10 cellular contexts compared by ENCODE assay signal in the genomic region with DNA sequence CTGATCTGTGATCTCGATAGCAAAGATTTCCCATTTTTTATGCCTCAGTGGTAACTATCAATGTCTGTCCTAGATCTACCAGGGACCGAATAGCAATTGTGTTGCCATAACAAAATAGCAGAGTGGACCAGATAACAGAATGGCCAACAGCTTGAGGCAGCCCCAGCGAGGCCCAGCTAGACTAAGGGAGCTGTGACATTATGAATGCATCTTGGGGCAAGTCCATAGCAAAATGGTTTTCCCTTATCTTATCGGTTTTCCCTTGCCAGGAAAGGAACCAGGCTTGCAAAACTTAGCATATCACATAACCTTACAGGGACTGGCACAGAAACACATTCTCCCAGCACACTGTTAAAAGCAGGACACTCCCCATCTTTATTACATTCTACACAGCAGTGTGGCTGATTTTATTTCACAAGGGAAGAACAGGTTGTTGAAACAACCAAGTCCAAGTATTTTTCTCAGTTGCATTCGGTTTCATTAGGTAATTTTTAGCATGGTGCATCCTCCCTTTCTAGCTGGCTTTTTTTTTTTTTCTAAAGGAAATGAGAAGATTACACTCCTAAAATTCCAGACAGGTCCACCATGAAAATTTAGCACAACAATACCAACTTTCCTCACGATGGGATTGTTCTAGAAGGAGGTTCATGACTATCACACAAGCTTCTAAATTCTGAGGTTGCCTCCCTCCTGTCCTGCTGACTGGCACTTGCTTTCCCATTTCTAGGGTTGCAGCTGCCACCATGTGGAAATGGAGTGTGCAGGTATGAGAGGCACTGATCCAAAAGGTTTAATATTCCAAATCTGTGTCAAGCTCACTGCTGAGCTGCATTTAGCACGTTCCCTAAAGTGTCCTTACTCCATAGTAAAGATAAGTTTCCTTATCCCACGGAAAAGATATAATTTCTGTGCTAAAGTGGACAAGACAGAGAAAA.
DNase-seq lines count a peak whose midpoint lies in the region; ATAC-seq, FAIRE-seq and TF ChIP-seq lines count a peak whose summit lies in the region.
"Had no signal": no experiment of that assay in that cellular context is flagged by ENCODE, and none has a peak within 500 bp of the region (broad histone marks: within the 10 kb centered on the region; RNA-seq: fewer than 3 reads in every experiment).

No MANE protein-coding gene starts in this region.

- TF ChIP-seq CTCF in A549 (IDR thresholded peaks at IDR 0.05) (peak; percentile 60), GM13977 (IDR thresholded peaks at IDR 0.05; ENCODE audit: extremely low read depth, insufficient read depth, missing control alignments) (peak; percentile 42), LNCAP (IDR thresholded peaks at IDR 0.05) (peak; percentile 63), epithelial cell of proximal tubule (conservative IDR thresholded peaks at IDR 0.05; ENCODE audit: low read depth, low read length) (peak; percentile 73), prostate gland (IDR thresholded peaks at IDR 0.05) (no peak)

- TF ChIP-seq EP300 in A549 (IDR thresholded peaks at IDR 0.05), result no peak

- CTCF ChIA-PET in A549 (lab: Yijun Ruan, JAX), result interaction anchor here (0.6 to 12.6 kb wide), 25 partner anchors 9 to 669 kb away, joined by 3 to 102 read pairs (median 4); no protein-coding TSS in a partner anchor

- in situ Hi-C loops in GM13977 (cut with MboI; ENCODE audit: low pct_unique_long_range_greater_than_20kb, low sequenced_read_pairs, unreplicated experiment), result loop anchor here (25.0 kb wide), 1 partner anchor 200 kb away; no protein-coding TSS in a partner anchor

- peaks cover 11% of the 10 kb centered on the region for H3K4me1 Mint-ChIP-seq in activated CD4-positive, alpha-beta T cell treated with anti-CD3 and anti-CD28 coated beads, Interleukin-2, amount 10 ng/mL, durations not matched to agents 24 days and 14 days

- peak; percentile 78 to 81 for TF ChIP-seq RAD21 in A549 (conservative IDR thresholded peaks at IDR 0.05 in 1 of 2, IDR thresholded peaks at IDR 0.05 in 1 of 2)

- DNase-seq in A549 (ENCODE audit: low read depth in 1 of 2, low spot score in 1 of 2) (peak; percentile 11 to 49), GM13977 (ENCODE audit: low spot score) (no peak), epithelial cell of proximal tubule (ENCODE audit: low read depth) (no peak), prostate gland (ENCODE audit: low spot score) (no peak), GM03348 (ENCODE audit: low spot score) (no peak)
- no peak for DNase-seq in activated CD4-positive, alpha-beta T cell treated with anti-CD3 and anti-CD28 coated beads, Interleukin-2, amount 10 ng/mL, durations not matched to agents 24 days and 14 days

- no peak overlapping the region for H3K4me3 ChIP-seq in A549
- no peak overlapping the region for H3K4me3 ChIP-seq in epithelial cell of proximal tubule (ENCODE audit: low read depth, low read length)
- H3K4me3 ChIP-seq in prostate gland, result no peak overlapping the region
- H3K4me3 ChIP-seq: vagina had no signal

- ATAC-seq in A549 (peak; percentile 69 to 80; a peak in 4 of 6 replicates), HG02571 (IDR thresholded peaks at IDR 0.05; ENCODE audit: unreplicated experiment) (no peak)

- no peak overlapping the region for H3K4me2 ChIP-seq in A549

- no peak overlapping the region for H3K27ac Mint-ChIP-seq in activated CD4-positive, alpha-beta T cell treated with anti-CD3 and anti-CD28 coated beads, Interleukin-2, amount 10 ng/mL, durations not matched to agents 24 days and 14 days

- POLR2A ChIA-PET in A549 (lab: Yijun Ruan, JAX), result interaction anchor here (0.7 kb wide), 1 partner anchor 125 kb away, joined by 5 read pairs; no protein-coding TSS in a partner anchor

- FAIRE-seq in A549 (lab: Jason Lieb, UNC), result no peak
- FAIRE-seq: endometrium had no signal

- H3K27ac ChIP-seq in A549, result no peak overlapping the region
- H3K27ac ChIP-seq in prostate gland, result no peak overlapping the region
- H3K27ac ChIP-seq: vagina had no signal

- intact Hi-C loops in prostate gland (cut with DNase I), result no loop called here
- intact Hi-C loops in activated CD4-positive, alpha-beta T cell treated with anti-CD3 and anti-CD28 coated beads, Interleukin-2, amount 10 ng/mL, durations not matched to agents 24 days and 14 days (cut with micrococcal nuclease), result no loop called here

- no peaks in the 10 kb centered on the region for H3K36me3 Mint-ChIP-seq in activated CD4-positive, alpha-beta T cell treated with anti-CD3 and anti-CD28 coated beads, Interleukin-2, amount 10 ng/mL, durations not matched to agents 24 days and 14 days (ENCODE audit: low read depth)

- no peak for TF ChIP-seq POLR2A in A549 (IDR thresholded peaks at IDR 0.05; ENCODE audit: low read length)
- no peak for TF ChIP-seq POLR2A in prostate gland (IDR thresholded peaks at IDR 0.05)

- H3K4me3 Mint-ChIP-seq in activated CD4-positive, alpha-beta T cell treated with anti-CD3 and anti-CD28 coated beads, Interleukin-2, amount 10 ng/mL, durations not matched to agents 24 days and 14 days, result no peak overlapping the region

- no peaks in the 10 kb centered on the region for H3K9me3 Mint-ChIP-seq in activated CD4-positive, alpha-beta T cell treated with anti-CD3 and anti-CD28 coated beads, Interleukin-2, amount 10 ng/mL, durations not matched to agents 24 days and 14 days

- no peaks in the 10 kb centered on the region for H3K9me3 ChIP-seq in A549
- no peaks in the 10 kb centered on the region for H3K9me3 ChIP-seq in prostate gland
- H3K9me3 ChIP-seq: vagina had no signal

- H3K27me3 ChIP-seq in prostate gland (replicated peaks; ENCODE audit: insufficient read depth), result no peaks in the 10 kb centered on the region
- H3K27me3 ChIP-seq: vagina had no signal

- 37% methylated on average over 8 of the region's 8 CpGs for WGBS in A549 (ENCODE audit: missing lambda C conversion rate)
- WGBS in prostate gland, result 57% methylated on average over 8 of the region's 8 CpGs

- peaks cover 5% of the 10 kb centered on the region; the same call in 1 of the 3 replicates for H3K4me1 ChIP-seq in A549
- no peaks in the 10 kb centered on the region for H3K4me1 ChIP-seq in prostate gland (replicated peaks)
- H3K4me1 ChIP-seq: vagina had no signal

- peaks cover 5% of the 10 kb centered on the region for H3K27me3 Mint-ChIP-seq in activated CD4-positive, alpha-beta T cell treated with anti-CD3 and anti-CD28 coated beads, Interleukin-2, amount 10 ng/mL, durations not matched to agents 24 days and 14 days

- H3K36me3 ChIP-seq in prostate gland, result no peaks in the 10 kb centered on the region
- H3K36me3 ChIP-seq: vagina had no signal

TF ChIP-seq in A549, 52 proteins besides CTCF, POLR2A, EP300 and RAD21:
- TF ChIP-seq SMC3 (IDR thresholded peaks at IDR 0.05) (peak; percentile 70), BCL3 (IDR thresholded peaks at IDR 0.05) (no peak)

Comparison
In these comparisons a context has a peak if more than half of its experiments do, and no peak if none do; other contexts are left out.
1. DNase-seq: peak in A549 (2 of 2); none in GM13977 (single experiment), epithelial cell of proximal tubule (single experiment), prostate gland (single experiment), activated CD4-positive, alpha-beta T cell treated with anti-CD3 and anti-CD28 coated beads, Interleukin-2, amount 10 ng/mL, durations not matched to agents 24 days and 14 days (single experiment) and GM03348 (single experiment).
2. CTCF ChIP-seq: peak in A549 (single experiment), GM13977 (single experiment), LNCAP (single experiment) and epithelial cell of proximal tubule (single experiment); none in prostate gland (0 of 4).